Comparison of ENCODE assay signal across 30 cellular contexts in the genomic region with DNA sequence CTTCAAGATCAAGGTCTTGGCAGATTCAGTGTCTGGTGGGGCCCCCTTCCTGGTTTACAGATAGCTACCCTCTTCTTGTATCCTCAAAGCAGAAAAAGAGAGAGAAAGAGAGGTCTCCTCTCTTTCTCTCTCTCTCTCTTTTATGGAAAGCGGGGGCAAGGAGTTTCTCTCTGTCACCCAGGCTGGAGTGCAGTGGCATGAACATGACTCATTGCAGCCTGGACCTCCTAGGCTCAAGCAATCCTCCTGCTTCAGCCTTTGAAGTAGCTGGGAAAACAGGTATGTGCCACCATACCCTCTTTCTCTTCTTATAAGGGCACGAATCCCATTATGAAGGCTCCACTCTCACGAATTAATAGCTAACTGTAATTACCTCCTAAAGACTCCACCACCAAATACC. TPM values are rescaled to one million over a fixed set of nuclear protein-coding genes. Genes with fewer than 3 reads are reported as not detected.
"Had no signal": no experiment of that assay in that cellular context is flagged by ENCODE, and none has a peak within 500 bp of the region (broad histone marks: within the 10 kb centered on the region; RNA-seq: fewer than 3 reads in every experiment).

No MANE protein-coding gene starts in this region.

- DNase-seq: activated CD4-positive, alpha-beta memory T cell treated with anti-CD3 and anti-CD28 coated beads for 36 hours; activated CD4-positive, alpha-beta T cell treated with anti-CD3 and anti-CD28 coated beads for 36 hours; activated CD4-positive, alpha-beta T cell treated with anti-CD3 and anti-CD28 coated beads, Interleukin-2, amount 10 ng/mL, durations not matched to agents 24 days and 14 days; activated CD4-positive, CD25-positive, alpha-beta regulatory T cell; activated CD4-positive, CD25-positive, alpha-beta regulatory T cell treated with anti-CD3 and anti-CD28 coated beads, Interleukin-2, amount 50 U/mL, for 72 hours; activated CD8-positive, alpha-beta memory T cell treated with anti-CD3 and anti-CD28 coated beads, Interleukin-2, amount 10 ng/mL, durations not matched to agents 7 days and 5 days; activated CD8-positive, alpha-beta memory T cell treated with anti-CD3 and anti-CD28 coated beads, Interleukin-2, amount 50 U/mL, for 4 hours; activated CD8-positive, alpha-beta T cell treated with anti-CD3 and anti-CD28 coated beads, Interleukin-2, amount 10 ng/mL, durations not matched to agents 7 days and 5 days; activated effector memory CD4-positive, alpha-beta T cell treated with anti-CD3 and anti-CD28 coated beads, Interleukin-2, amount 50 U/mL, for 16 hours; activated naive CD4-positive, alpha-beta T cell treated with anti-CD3 and anti-CD28 coated beads for 36 hours; activated naive CD8-positive, alpha-beta T cell treated with anti-CD3 and anti-CD28 coated beads for 36 hours; activated naive CD8-positive, alpha-beta T cell treated with anti-CD3 and anti-CD28 coated beads, Interleukin-2, amount 50 U/mL, for 24 hours; activated T-cell treated with anti-CD3 and anti-CD28 coated beads, Interleukin-2, amount 50 U/mL, for 1 hour; activated T-cell treated with anti-CD3 and anti-CD28 coated beads, Interleukin-2, amount 50 U/mL, for 48 hours; adrenal gland; amygdala; aorta; body of pancreas; caudate nucleus; colonic mucosa; effector CD8-positive, alpha-beta T cell; head of caudate nucleus; T-helper 2 cell had no signal

- H3K27me3 ChIP-seq: body of pancreas, colonic mucosa had no signal

- H3K36me3 Mint-ChIP-seq: activated CD4-positive, alpha-beta memory T cell treated with anti-CD3 and anti-CD28 coated beads for 36 hours; activated CD8-positive, alpha-beta memory T cell treated with anti-CD3 and anti-CD28 coated beads, Interleukin-2, amount 10 ng/mL, durations not matched to agents 7 days and 5 days; activated naive CD4-positive, alpha-beta T cell treated with anti-CD3 and anti-CD28 coated beads, Interleukin-2, amount 50 U/mL, for 24 hours; activated naive CD8-positive, alpha-beta T cell treated with anti-CD3 and anti-CD28 coated beads for 36 hours had no signal

- H3K27ac ChIP-seq: adrenal gland, body of pancreas, colonic mucosa had no signal

- H3K4me1 ChIP-seq: adrenal gland, body of pancreas, colonic mucosa had no signal

- H3K36me3 ChIP-seq: adrenal gland, colonic mucosa had no signal

- H3K9me3 Mint-ChIP-seq: activated CD4-positive, alpha-beta memory T cell treated with anti-CD3 and anti-CD28 coated beads for 36 hours; activated CD4-positive, alpha-beta T cell treated with anti-CD3 and anti-CD28 coated beads, Interleukin-2, amount 10 ng/mL, durations not matched to agents 24 days and 14 days; activated naive CD4-positive, alpha-beta T cell treated with anti-CD3 and anti-CD28 coated beads for 36 hours; activated naive CD4-positive, alpha-beta T cell treated with anti-CD3 and anti-CD28 coated beads, Interleukin-2, amount 50 U/mL, for 24 hours; activated naive CD8-positive, alpha-beta T cell treated with anti-CD3 and anti-CD28 coated beads for 36 hours; activated naive CD8-positive, alpha-beta T cell treated with anti-CD3 and anti-CD28 coated beads, Interleukin-2, amount 50 U/mL, for 24 hours; activated T-helper 1 cell treated with anti-CD3 and anti-CD28 coated beads, Interleukin-12 subunit alpha, Interleukin-12 subunit beta, Interleukin-2, Interleukin-4 antibody, amounts not matched to agents 30 ng/mL and 10 ng/mL and 1 ng/mL, durations not matched to agents 14 hours and 24 hours and 36 hours; activated T-helper 2 cell treated with anti-CD3 and anti-CD28 coated beads, Interferon-gamma antibody, Interleukin-2, Interleukin-4, amounts not matched to agents 10 μg/mL and 5 μg/mL and 100 μg/mL, durations not matched to agents 14 hours and 24 hours and 36 hours had no signal

- H3K27me3 Mint-ChIP-seq: activated naive CD4-positive, alpha-beta T cell treated with anti-CD3 and anti-CD28 coated beads, Interleukin-2, amount 50 U/mL, for 24 hours had no signal

- H3K27ac Mint-ChIP-seq: activated CD4-positive, alpha-beta memory T cell treated with anti-CD3 and anti-CD28 coated beads for 36 hours; activated CD4-positive, alpha-beta T cell treated with anti-CD3 and anti-CD28 coated beads for 36 hours; activated CD4-positive, alpha-beta T cell treated with anti-CD3 and anti-CD28 coated beads, Interleukin-2, amount 10 ng/mL, durations not matched to agents 24 days and 14 days; activated CD8-positive, alpha-beta memory T cell treated with anti-CD3 and anti-CD28 coated beads, Interleukin-2, amount 10 ng/mL, durations not matched to agents 7 days and 5 days; activated CD8-positive, alpha-beta T cell treated with anti-CD3 and anti-CD28 coated beads, Interleukin-2, amount 10 ng/mL, durations not matched to agents 7 days and 5 days; activated naive CD4-positive, alpha-beta T cell treated with anti-CD3 and anti-CD28 coated beads for 36 hours; activated naive CD4-positive, alpha-beta T cell treated with anti-CD3 and anti-CD28 coated beads, Interleukin-2, amount 50 U/mL, for 24 hours; activated naive CD8-positive, alpha-beta T cell treated with anti-CD3 and anti-CD28 coated beads for 36 hours; activated naive CD8-positive, alpha-beta T cell treated with anti-CD3 and anti-CD28 coated beads, Interleukin-2, amount 50 U/mL, for 24 hours; activated T-helper 1 cell treated with anti-CD3 and anti-CD28 coated beads, Interleukin-12 subunit alpha, Interleukin-12 subunit beta, Interleukin-2, Interleukin-4 antibody, amounts not matched to agents 30 ng/mL and 10 ng/mL and 1 ng/mL, durations not matched to agents 14 hours and 24 hours and 36 hours; activated T-helper 2 cell treated with anti-CD3 and anti-CD28 coated beads, Interferon-gamma antibody, Interleukin-2, Interleukin-4, amounts not matched to agents 10 μg/mL and 5 μg/mL and 100 μg/mL, durations not matched to agents 14 hours and 24 hours and 36 hours had no signal

- H3K4me3 ChIP-seq: adrenal gland, body of pancreas, colonic mucosa had no signal

- ATAC-seq: activated CD4-positive, alpha-beta T cell treated with anti-CD3 and anti-CD28 coated beads for 36 hours; activated CD8-positive, alpha-beta memory T cell treated with anti-CD3 and anti-CD28 coated beads, Interleukin-2, amount 10 ng/mL, durations not matched to agents 7 days and 5 days; activated CD8-positive, alpha-beta T cell treated with anti-CD3 and anti-CD28 coated beads, Interleukin-2, amount 10 ng/mL, durations not matched to agents 7 days and 5 days; activated naive CD8-positive, alpha-beta T cell treated with anti-CD3 and anti-CD28 coated beads, Interleukin-2, amount 50 U/mL, for 24 hours; body of pancreas; esophagus mucosa had no signal

- H3K9me3 ChIP-seq: adrenal gland, body of pancreas, colonic mucosa had no signal

- H3K4me3 Mint-ChIP-seq: activated CD4-positive, alpha-beta memory T cell treated with anti-CD3 and anti-CD28 coated beads for 36 hours; activated CD4-positive, alpha-beta T cell treated with anti-CD3 and anti-CD28 coated beads for 36 hours; activated CD4-positive, alpha-beta T cell treated with anti-CD3 and anti-CD28 coated beads, Interleukin-2, amount 10 ng/mL, durations not matched to agents 24 days and 14 days; activated CD8-positive, alpha-beta memory T cell treated with anti-CD3 and anti-CD28 coated beads, Interleukin-2, amount 10 ng/mL, durations not matched to agents 7 days and 5 days; activated CD8-positive, alpha-beta T cell treated with anti-CD3 and anti-CD28 coated beads, Interleukin-2, amount 10 ng/mL, durations not matched to agents 7 days and 5 days; activated naive CD4-positive, alpha-beta T cell treated with anti-CD3 and anti-CD28 coated beads for 36 hours; activated naive CD4-positive, alpha-beta T cell treated with anti-CD3 and anti-CD28 coated beads, Interleukin-2, amount 50 U/mL, for 24 hours; activated naive CD8-positive, alpha-beta T cell treated with anti-CD3 and anti-CD28 coated beads for 36 hours; activated naive CD8-positive, alpha-beta T cell treated with anti-CD3 and anti-CD28 coated beads, Interleukin-2, amount 50 U/mL, for 24 hours; activated T-helper 1 cell treated with anti-CD3 and anti-CD28 coated beads, Interleukin-12 subunit alpha, Interleukin-12 subunit beta, Interleukin-2, Interleukin-4 antibody, amounts not matched to agents 30 ng/mL and 10 ng/mL and 1 ng/mL, durations not matched to agents 14 hours and 24 hours and 36 hours had no signal

RNA-seq across cellular contexts. Expression of a gene that starts 35.2 kb away (rescaled TPM):
- total RNA-seq: activated CD4-positive, alpha-beta memory T cell treated with anti-CD3 and anti-CD28 coated beads for 36 hours; activated CD4-positive, alpha-beta T cell treated with anti-CD3 and anti-CD28 coated beads for 36 hours; activated CD4-positive, alpha-beta T cell treated with anti-CD3 and anti-CD28 coated beads, Interleukin-2, amount 10 ng/mL, durations not matched to agents 24 days and 14 days; activated CD8-positive, alpha-beta memory T cell treated with anti-CD3 and anti-CD28 coated beads for 36 hours; activated CD8-positive, alpha-beta memory T cell treated with anti-CD3 and anti-CD28 coated beads, Interleukin-2, amount 10 ng/mL, durations not matched to agents 7 days and 5 days; activated CD8-positive, alpha-beta T cell treated with anti-CD3 and anti-CD28 coated beads, Interleukin-2, amount 10 ng/mL, durations not matched to agents 7 days and 5 days; activated naive CD4-positive, alpha-beta T cell treated with anti-CD3 and anti-CD28 coated beads for 36 hours; activated naive CD8-positive, alpha-beta T cell treated with anti-CD3 and anti-CD28 coated beads for 36 hours; activated T-helper 1 cell treated with anti-CD3 and anti-CD28 coated beads, Interleukin-12 subunit alpha, Interleukin-12 subunit beta, Interleukin-2, Interleukin-4 antibody, amounts not matched to agents 30 ng/mL and 10 ng/mL and 1 ng/mL, durations not matched to agents 14 hours and 24 hours and 36 hours; activated T-helper 2 cell treated with anti-CD3 and anti-CD28 coated beads, Interferon-gamma antibody, Interleukin-2, Interleukin-4, amounts not matched to agents 10 μg/mL and 5 μg/mL and 100 μg/mL, durations not matched to agents 14 hours and 24 hours and 36 hours; epithelial cell of proximal tubule; T-helper 1 cell treated with Interleukin-12 subunit alpha and Interleukin-12 subunit beta and Interleukin-4 antibody, amounts not matched to agents 30 ng/mL and 1 ng/mL, for 36 hours had no signal
